28 cellular contexts compared by ENCODE assay signal in the genomic region with DNA sequence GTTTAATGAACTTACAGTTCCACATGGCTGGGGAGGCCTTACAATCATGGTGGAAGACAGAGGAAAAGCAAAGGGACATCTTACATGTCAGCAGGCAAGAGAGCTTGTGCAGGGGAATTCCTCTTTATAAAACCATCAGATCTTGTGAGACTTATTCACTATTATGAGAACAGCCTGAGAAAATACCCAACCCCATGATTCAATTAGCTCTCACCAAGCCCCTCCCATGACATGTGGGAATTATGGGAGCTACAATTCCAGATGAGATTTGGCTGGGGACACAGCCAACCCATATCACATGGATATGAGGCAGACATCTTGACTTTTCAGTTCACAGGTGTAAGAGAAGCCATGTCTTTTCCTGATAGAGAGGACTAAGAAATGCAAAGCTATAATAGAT. TPM values are rescaled to one million over a fixed set of nuclear protein-coding genes. Genes with fewer than 3 reads are reported as not detected.
"Had no signal": no experiment of that assay in that cellular context is flagged by ENCODE, and none has a peak within 500 bp of the region (broad histone marks: within the 10 kb centered on the region; RNA-seq: fewer than 3 reads in every experiment).

No MANE protein-coding gene starts in this region.

- ATAC-seq: effector memory CD8-positive, alpha-beta T cell; gastroesophageal sphincter; left ventricle myocardium superior; stimulated activated naive CD8-positive, alpha-beta T cell treated with anti-CD3 and anti-CD28 coated beads, Interleukin-15, Interleukin-2, amounts not matched to agents 100 U/mL and 50 U/mL, for 24 hours; T-cell had no signal

- H3K27ac Mint-ChIP-seq: activated naive CD4-positive, alpha-beta T cell treated with anti-CD3 and anti-CD28 coated beads, Interleukin-2, amount 10 ng/mL, durations not matched to agents 7 days and 5 days; activated naive CD8-positive, alpha-beta T cell treated with anti-CD3 and anti-CD28 coated beads, Interleukin-2, amount 10 ng/mL, durations not matched to agents 7 days and 5 days; activated T-helper 1 cell treated with anti-CD3 and anti-CD28 coated beads, Interleukin-12 subunit alpha, Interleukin-12 subunit beta, Interleukin-2, Interleukin-4 antibody, amounts not matched to agents 30 ng/mL and 10 ng/mL and 1 ng/mL, durations not matched to agents 14 hours and 24 hours and 36 hours; brain; effector memory CD8-positive, alpha-beta T cell; T-helper 2 cell treated with Interferon-gamma antibody and Interleukin-4, amounts not matched to agents 5 μg/mL and 100 μg/mL, for 36 hours had no signal

- H3K36me3 Mint-ChIP-seq: activated naive CD4-positive, alpha-beta T cell treated with anti-CD3 and anti-CD28 coated beads, Interleukin-2, amount 10 ng/mL, durations not matched to agents 7 days and 5 days; activated naive CD8-positive, alpha-beta T cell treated with anti-CD3 and anti-CD28 coated beads, Interleukin-2, amount 10 ng/mL, durations not matched to agents 7 days and 5 days; brain had no signal

- H3K9me3 Mint-ChIP-seq: activated naive CD4-positive, alpha-beta T cell treated with anti-CD3 and anti-CD28 coated beads, Interleukin-2, amount 10 ng/mL, durations not matched to agents 7 days and 5 days; activated naive CD8-positive, alpha-beta T cell treated with anti-CD3 and anti-CD28 coated beads, Interleukin-2, amount 10 ng/mL, durations not matched to agents 7 days and 5 days; activated T-helper 1 cell treated with anti-CD3 and anti-CD28 coated beads, Interleukin-12 subunit alpha, Interleukin-12 subunit beta, Interleukin-2, Interleukin-4 antibody, amounts not matched to agents 30 ng/mL and 10 ng/mL and 1 ng/mL, durations not matched to agents 14 hours and 24 hours and 36 hours; effector memory CD8-positive, alpha-beta T cell; T-helper 2 cell treated with Interferon-gamma antibody and Interleukin-4, amounts not matched to agents 5 μg/mL and 100 μg/mL, for 36 hours had no signal

- H3K4me3 Mint-ChIP-seq: activated naive CD4-positive, alpha-beta T cell treated with anti-CD3 and anti-CD28 coated beads, Interleukin-2, amount 10 ng/mL, durations not matched to agents 7 days and 5 days; activated naive CD8-positive, alpha-beta T cell treated with anti-CD3 and anti-CD28 coated beads, Interleukin-2, amount 10 ng/mL, durations not matched to agents 7 days and 5 days; activated T-helper 1 cell treated with anti-CD3 and anti-CD28 coated beads, Interleukin-12 subunit alpha, Interleukin-12 subunit beta, Interleukin-2, Interleukin-4 antibody, amounts not matched to agents 30 ng/mL and 10 ng/mL and 1 ng/mL, durations not matched to agents 14 hours and 24 hours and 36 hours; brain; effector memory CD8-positive, alpha-beta T cell; T-cell; T-helper 2 cell treated with Interferon-gamma antibody and Interleukin-4, amounts not matched to agents 5 μg/mL and 100 μg/mL, for 36 hours had no signal

- DNase-seq: activated CD4-positive, alpha-beta T cell treated with anti-CD3 and anti-CD28 coated beads for 4 hours; activated CD4-positive, alpha-beta T cell treated with anti-CD3 and anti-CD28 coated beads, Interleukin-2, amount 50 U/mL, for 48 hours; activated CD8-positive, alpha-beta memory T cell treated with anti-CD3 and anti-CD28 coated beads for 24 hours; activated gamma-delta T cell; activated naive CD4-positive, alpha-beta T cell treated with anti-CD3 and anti-CD28 coated beads, Interleukin-2, amount 10 ng/mL, durations not matched to agents 7 days and 5 days; activated naive CD8-positive, alpha-beta T cell treated with anti-CD3 and anti-CD28 coated beads, Interleukin-2, amount 10 ng/mL, durations not matched to agents 7 days and 5 days; effector memory CD8-positive, alpha-beta T cell; erythroblast; left cardiac atrium; left ventricle myocardium superior; mucosa of descending colon; nucleus accumbens; pancreas; psoas muscle; sigmoid colon; small intestine; stimulated activated CD4-positive, alpha-beta T cell treated with anti-CD3 and anti-CD28 coated beads, Interleukin-1b, Interleukin-23, amount 100 ng/mL, for 48 hours; stimulated activated naive CD8-positive, alpha-beta T cell treated with anti-CD3 and anti-CD28 coated beads, Interleukin-15, Interleukin-2, amounts not matched to agents 100 U/mL and 50 U/mL, for 24 hours; substantia nigra; T-cell; upper lobe of left lung had no signal

- H3K4me1 Mint-ChIP-seq: brain had no signal

- H3K9me3 ChIP-seq: ascending aorta, mucosa of descending colon, pancreas, psoas muscle, sigmoid colon, upper lobe of left lung, vagina had no signal

RNA-seq across cellular contexts. Expression of a gene that starts 18.3 kb away (rescaled TPM):
- polyA plus RNA-seq: neural cell had no signal
